ENCODE assay signal across 18 cellular contexts in genomic region chr13:88014527-88014926, GRCh38.
A peak's percentile ranks its signal among the peaks of the same experiment; 100 is the strongest.
DNase-seq lines count a peak whose midpoint lies in the region; ATAC-seq, FAIRE-seq and TF ChIP-seq lines count a peak whose summit lies in the region.
"Had no signal": no experiment of that assay in that cellular context is flagged by ENCODE, and none has a peak within 500 bp of the region (broad histone marks: within the 10 kb centered on the region; RNA-seq: fewer than 3 reads in every experiment).

No MANE protein-coding gene starts in this region.

- H3K27me3 Mint-ChIP-seq in CD14-positive monocyte (ENCODE audit: low read depth in 3 of 3): peaks cover 0 to 1% (median 0%) of the 10 kb centered on the region in 3 donors
- H3K27me3 Mint-ChIP-seq: IgD-negative memory B cell had no signal

- intact Hi-C loops in CD14-positive monocyte (cut with micrococcal nuclease): no loop called here

- FAIRE-seq in H54 (lab: Jason Lieb, UNC): peak; percentile 27
- FAIRE-seq: D721Med had no signal

- no peak overlapping the region for H3K27ac ChIP-seq in RWPE2 (ENCODE audit: poor library complexity, severe bottlenecking)

- ATAC-seq in RWPE2 (ENCODE audit: low read depth): peak; percentile 60; the same call in 2 of the 3 replicates
- ATAC-seq in esophagus mucosa: no peak

- no peak for TF ChIP-seq POLR2A in H54 (IDR thresholded peaks at IDR 0.05; ENCODE audit: low read depth, low read length)

- H3K4me3 Mint-ChIP-seq in CD14-positive monocyte: no peak overlapping the region
- H3K4me3 Mint-ChIP-seq: IgD-negative memory B cell had no signal

- no peaks in the 10 kb centered on the region for H3K27me3 ChIP-seq in RWPE2 (ENCODE audit: insufficient read depth, poor library complexity, severe bottlenecking)

- peak overlapping the region in 1 of 7 donors; percentile 73 for H3K27ac Mint-ChIP-seq in CD14-positive monocyte
- H3K27ac Mint-ChIP-seq: IgD-negative memory B cell had no signal

- TF ChIP-seq CTCF in RWPE2 (IDR thresholded peaks at IDR 0.05; ENCODE audit: poor library complexity, severe bottlenecking) (no peak), fibroblast of pulmonary artery (IDR thresholded peaks at IDR 0.05; ENCODE audit: low read length, missing control alignments) (no peak), CD14-positive monocyte (IDR thresholded peaks at IDR 0.05) (no peak)

- H3K36me3 ChIP-seq in RWPE2 (ENCODE audit: low read depth): no peaks in the 10 kb centered on the region
- H3K36me3 ChIP-seq: HAP-1 had no signal

- DNase-seq in H54 (ENCODE audit: insufficient read length, low spot score) (no peak), MV-4-11 (lab: John Stamatoyannopoulos, UW) (peak; percentile 86), RWPE2 (ENCODE audit: low spot score) (no peak), fibroblast of pulmonary artery (ENCODE audit: low read depth) (peak; percentile 4), CD14-positive monocyte (ENCODE audit: low spot score) (no peak), activated gamma-delta T cell treated with Interleukin-2 at 50 U/mL for 16 hours (no peak)
- DNase-seq: C1 segment of cervical spinal cord, Kasumi-1, MM.1S, NCI-H1436, NCI-H1930, NCI-H526, SHP77 treated with DMSO at 0.1 percent for 48 hours, T-helper 1 cell had no signal

- no peak overlapping the region for H3K4me3 ChIP-seq in RWPE2 (ENCODE audit: severe bottlenecking)
- H3K4me3 ChIP-seq in fibroblast of pulmonary artery (replicated peaks; ENCODE audit: low read depth, low read length): no peak overlapping the region
- H3K4me3 ChIP-seq: HAP-1 had no signal

- H3K36me3 Mint-ChIP-seq in CD14-positive monocyte: peaks cover 0 to 9% of the 10 kb centered on the region in 2 donors
- H3K36me3 Mint-ChIP-seq: IgD-negative memory B cell had no signal

- no peaks in the 10 kb centered on the region for H3K9me3 ChIP-seq in RWPE2 (ENCODE audit: severe bottlenecking)
- H3K9me3 ChIP-seq: HAP-1 had no signal

- H3K4me1 Mint-ChIP-seq in CD14-positive monocyte: peaks cover 9% of the 10 kb centered on the region
- H3K4me1 Mint-ChIP-seq: IgD-negative memory B cell had no signal

- H3K9me3 Mint-ChIP-seq in CD14-positive monocyte: peaks cover 19 to 45% (median 38%) of the 10 kb centered on the region in 7 donors

- peaks cover 9% of the 10 kb centered on the region for H3K4me1 ChIP-seq in RWPE2 (ENCODE audit: insufficient read depth, poor library complexity, severe bottlenecking)
- H3K4me1 ChIP-seq: HAP-1 had no signal

Comparison
In these comparisons a context has a peak if more than half of its experiments do, and no peak if none do; other contexts are left out.
1. DNase-seq: peak in MV-4-11 (single experiment) and fibroblast of pulmonary artery (single experiment); none in H54 (single experiment), RWPE2 (single experiment), CD14-positive monocyte (single experiment) and activated gamma-delta T cell treated with Interleukin-2 at 50 U/mL for 16 hours (single experiment).